ENCODE assay signal across 1 cellular context in the genomic region with DNA sequence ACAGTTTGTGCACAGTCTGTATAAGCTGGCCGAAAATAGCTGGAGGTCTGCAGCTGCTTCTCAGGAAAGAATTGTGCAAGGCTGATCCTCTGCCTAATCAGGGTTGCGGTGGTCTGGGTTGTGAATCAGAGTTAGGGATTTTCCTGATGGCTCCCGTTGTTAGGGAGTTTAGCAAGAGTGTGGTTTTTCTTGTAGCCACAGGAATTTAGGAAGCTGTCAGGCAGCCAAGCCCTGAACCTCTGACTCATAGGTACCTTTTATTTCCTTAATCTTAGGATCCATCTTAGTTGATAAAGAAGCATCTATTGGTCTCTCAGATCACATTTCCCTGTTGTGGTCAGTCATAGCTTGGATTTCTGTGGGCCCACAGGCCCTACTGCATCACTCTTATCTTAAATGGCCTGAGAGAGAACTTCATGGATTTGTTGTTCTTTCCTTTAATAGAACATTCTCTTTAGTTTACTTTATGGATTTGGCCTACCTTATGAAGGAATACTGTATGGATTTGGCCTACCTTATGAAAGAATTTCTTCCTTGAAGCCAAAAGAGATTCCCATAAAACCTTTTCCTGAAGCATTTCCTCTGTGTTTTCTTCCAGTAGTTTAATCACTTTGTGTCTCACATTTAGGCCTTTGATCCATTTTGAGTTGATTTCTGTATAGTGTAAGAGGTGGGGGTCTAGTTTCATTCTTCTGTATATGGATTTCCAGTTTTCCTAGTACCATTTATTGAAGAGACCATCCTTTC.
A peak's percentile ranks its signal among the peaks of the same experiment; 100 is the strongest.
TF ChIP-seq lines count a peak whose summit lies in the region.

No MANE protein-coding gene starts in this region.

TF ChIP-seq in IMR-90, 13 proteins besides CTCF, POLR2A, EP300 and RAD21 (continued from another document):
- TF ChIP-seq CHD1 (IDR thresholded peaks at IDR 0.05; ENCODE audit: low read depth, low read length): no peak
- TF ChIP-seq MAFK (IDR thresholded peaks at IDR 0.05; ENCODE audit: low read depth, low read length): 0 out of 2 replicates have a peak, but pooled peaks have one; percentile 15
- 0 out of 2 replicates have a peak, but pooled peaks have one; percentile 9 for TF ChIP-seq MAZ (IDR thresholded peaks at IDR 0.05; ENCODE audit: borderline replicate concordance, low read depth, low read length)
- TF ChIP-seq RFX5 (IDR thresholded peaks at IDR 0.05; ENCODE audit: low read depth, low read length): peak; percentile 87
- peak; percentile 99 for TF ChIP-seq CEBPB (IDR thresholded peaks at IDR 0.05; ENCODE audit: low read depth, low read length)
- no peak for TF ChIP-seq NFE2L2 (IDR thresholded peaks at IDR 0.05; ENCODE audit: low read depth, low read length)
- TF ChIP-seq, protein P1, sequence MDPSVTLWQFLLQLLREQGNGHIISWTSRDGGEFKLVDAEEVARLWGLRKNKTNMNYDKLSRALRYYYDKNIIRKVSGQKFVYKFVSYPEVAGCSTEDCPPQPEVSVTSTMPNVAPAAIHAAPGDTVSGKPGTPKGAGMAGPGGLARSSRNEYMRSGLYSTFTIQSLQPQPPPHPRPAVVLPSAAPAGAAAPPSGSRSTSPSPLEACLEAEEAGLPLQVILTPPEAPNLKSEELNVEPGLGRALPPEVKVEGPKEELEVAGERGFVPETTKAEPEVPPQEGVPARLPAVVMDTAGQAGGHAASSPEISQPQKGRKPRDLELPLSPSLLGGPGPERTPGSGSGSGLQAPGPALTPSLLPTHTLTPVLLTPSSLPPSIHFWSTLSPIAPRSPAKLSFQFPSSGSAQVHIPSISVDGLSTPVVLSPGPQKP (IDR thresholded peaks at IDR 0.05; ENCODE audit: borderline replicate concordance, low read depth, low read length): no peak
